Comparison of ENCODE assay signal across 8 cellular contexts in genomic region chr2:147846382-147847081, GRCh38. TPM values are rescaled to one million over a fixed set of nuclear protein-coding genes. Genes with fewer than 3 reads are reported as not detected.
DNase-seq lines count a peak whose midpoint lies in the region; ATAC-seq and TF ChIP-seq lines count a peak whose summit lies in the region.

No MANE protein-coding gene starts in this region.

- no peak overlapping the region for H3K27ac ChIP-seq in brain microvascular endothelial cell

- in situ Hi-C loops in brain microvascular endothelial cell (cut with HindIII; ENCODE audit: low pct_ligation_motif_present, low sequenced_read_pairs): no loop called here

- no peaks in the 10 kb centered on the region for H3K36me3 ChIP-seq in brain microvascular endothelial cell (replicated peaks)

- H3K4me3 ChIP-seq in AG09309 (ENCODE audit: control insufficient read depth, low read depth, low read length) (peak overlapping the region; percentile 92), brain microvascular endothelial cell (ENCODE audit: low read depth, low read length) (peak overlapping the region; percentile 78)

- DNase-seq in AG09309 (ENCODE audit: low read depth): no peak
- peak; percentile 6 for DNase-seq in HEK293T (ENCODE audit: extremely low spot score)
- DNase-seq in brain microvascular endothelial cell: no peak
- peak; percentile 6 to 22 for DNase-seq in lung microvascular endothelial cell (ENCODE audit: low read depth in 2 of 2)
- no peak for DNase-seq in AML-193 (lab: John Stamatoyannopoulos, UW)

- POLR2A ChIA-PET in HEK293T (lab: Yijun Ruan, JAX): no interaction called here

- no peaks in the 10 kb centered on the region for H3K27me3 ChIP-seq in brain microvascular endothelial cell (replicated peaks)

- ATAC-seq in GM21528 (IDR thresholded peaks at IDR 0.05; ENCODE audit: low FRiP score, unreplicated experiment) (no peak), GM18870 (IDR thresholded peaks at IDR 0.05; ENCODE audit: unreplicated experiment) (no peak), GM21619 (IDR thresholded peaks at IDR 0.05; ENCODE audit: unreplicated experiment) (no peak)

- CTCF ChIA-PET in HEK293T (lab: Yijun Ruan, JAX): interaction anchor here (0.7 kb wide), 1 partner anchor 73 kb away, joined by 4 read pairs; no protein-coding TSS in a partner anchor

- TF ChIP-seq CTCF in AG09309 (IDR thresholded peaks at IDR 0.05; ENCODE audit: control insufficient read depth, insufficient read depth, low read depth, low read length, missing control alignments) (no peak), brain microvascular endothelial cell (IDR thresholded peaks at IDR 0.05; ENCODE audit: low read depth, low read length, missing control alignments) (no peak)

TF ChIP-seq in HEK293T, 16 proteins besides CTCF, POLR2A, EP300 and RAD21:
- no peak for TF ChIP-seq HDGF (IDR thresholded peaks at IDR 0.05; ENCODE audit: borderline replicate concordance)
- TF ChIP-seq ZNF384 (IDR thresholded peaks at IDR 0.05): no peak

RNA-seq across cellular contexts. Expression of gene ACVR2A, which starts 1.7 kb away (rescaled TPM):
- 3.1 and 4.6 TPM in 2 replicates for total RNA-seq in lung microvascular endothelial cell

Comparison
In these comparisons a context has a peak if more than half of its experiments do, and no peak if none do; other contexts are left out.
1. DNase-seq: peak in HEK293T (single experiment) and lung microvascular endothelial cell (2 of 2); none in AG09309 (single experiment), brain microvascular endothelial cell (single experiment) and AML-193 (0 of 2).